Comparison of ENCODE assay signal across 25 cellular contexts in genomic region chr17:74137416-74137815, GRCh38.
"Had no signal": no experiment of that assay in that cellular context is flagged by ENCODE, and none has a peak within 500 bp of the region (broad histone marks: within the 10 kb centered on the region; RNA-seq: fewer than 3 reads in every experiment).

No MANE protein-coding gene starts in this region.

- H3K4me3 ChIP-seq: MG63, Peyer's patch had no signal

- H3K27me3 ChIP-seq: Peyer's patch had no signal

- DNase-seq: activated CD4-positive, alpha-beta T cell treated with anti-CD3 and anti-CD28 coated beads for 4 hours; activated CD8-positive, alpha-beta memory T cell treated with anti-CD3 and anti-CD28 coated beads, Interleukin-2, amount 50 U/mL, for 4 hours; activated CD8-positive, alpha-beta T cell treated with anti-CD3 and anti-CD28 coated beads for 36 hours; activated naive CD4-positive, alpha-beta T cell; activated T-cell treated with anti-CD3 and anti-CD28 coated beads, Interleukin-2, amount 50 U/mL, for 72 hours; aorta; central memory CD4-positive, alpha-beta T cell; MG63; MV-4-11; NCI-H1092 treated with DMSO at 0.1 percent for 48 hours; NCI-H1417 treated with DMSO at 0.1 percent for 48 hours; NCI-H1694; NCI-H2029; NCI-H2107; NCI-H2171 treated with DMSO at 0.1 percent for 48 hours; NCI-H345; NCI-H510A; NCI-H526 treated with DMSO at 0.1 percent for 48 hours; Peyer's patch; SHP77 had no signal

- H3K27ac Mint-ChIP-seq: activated CD8-positive, alpha-beta T cell treated with anti-CD3 and anti-CD28 coated beads for 36 hours; activated naive CD4-positive, alpha-beta T cell treated with anti-CD3 and anti-CD28 coated beads, Interleukin-2, amount 50 U/mL, for 24 hours; activated T-cell treated with anti-CD3 and anti-CD28 coated beads, Interleukin-2, amount 50 U/mL, for 72 hours; activated T-helper 2 cell treated with anti-CD3 and anti-CD28 coated beads, Interferon-gamma antibody, Interleukin-2, Interleukin-4, amounts not matched to agents 10 μg/mL and 5 μg/mL and 100 μg/mL, durations not matched to agents 14 hours and 24 hours and 36 hours; T-helper 1 cell treated with Interleukin-12 subunit alpha and Interleukin-12 subunit beta and Interleukin-4 antibody, amounts not matched to agents 30 μg/mL and 1 μg/mL, for 36 hours had no signal

- FAIRE-seq: bronchial epithelial cell had no signal

- H3K4me1 ChIP-seq: Peyer's patch had no signal

- H3K4me3 Mint-ChIP-seq: activated CD8-positive, alpha-beta T cell treated with anti-CD3 and anti-CD28 coated beads for 36 hours; activated naive CD4-positive, alpha-beta T cell treated with anti-CD3 and anti-CD28 coated beads, Interleukin-2, amount 50 U/mL, for 24 hours; activated T-cell treated with anti-CD3 and anti-CD28 coated beads, Interleukin-2, amount 50 U/mL, for 72 hours; T-helper 1 cell treated with Interleukin-12 subunit alpha and Interleukin-12 subunit beta and Interleukin-4 antibody, amounts not matched to agents 30 μg/mL and 1 μg/mL, for 36 hours had no signal

- H3K36me3 ChIP-seq: MG63, Peyer's patch had no signal

- H3K27ac ChIP-seq: Peyer's patch, RWPE1 had no signal

- H3K4me1 Mint-ChIP-seq: activated naive CD4-positive, alpha-beta T cell treated with anti-CD3 and anti-CD28 coated beads, Interleukin-2, amount 50 U/mL, for 24 hours had no signal
